In genomic region chr10:21824409-21824808, GRCh38 we compare ENCODE assay signal across 34 cellular contexts.
"Had no signal": no experiment of that assay in that cellular context is flagged by ENCODE, and none has a peak within 500 bp of the region (broad histone marks: within the 10 kb centered on the region; RNA-seq: fewer than 3 reads in every experiment).

No MANE protein-coding gene starts in this region.

- H3K27ac ChIP-seq: KMS-11 had no signal

- H3K9ac ChIP-seq: KMS-11 had no signal

- H3K4me2 ChIP-seq: KMS-11 had no signal

- H3K36me3 ChIP-seq: MG63 had no signal

- H3K4me3 ChIP-seq: MG63 had no signal

- DNase-seq: Karpas-422, Kasumi-1, MG63, MM.1S, MV-4-11, NCI-H1048, NCI-H1092, NCI-H1105, NCI-H1105 treated with DMSO at 0.1 percent for 48 hours, NCI-H1417, NCI-H1417 treated with DMSO at 0.1 percent for 48 hours, NCI-H1436, NCI-H1436 treated with DMSO at 0.1 percent for 48 hours, NCI-H146, NCI-H1694, NCI-H1694 treated with DMSO at 0.1 percent for 48 hours, NCI-H187, NCI-H187 treated with DMSO at 0.1 percent for 48 hours, NCI-H1930, NCI-H2029, NCI-H2029 treated with DMSO at 0.1 percent for 48 hours, NCI-H2081, NCI-H2081 treated with DMSO at 0.1 percent for 48 hours, NCI-H2107, NCI-H2171, NCI-H2171 treated with DMSO at 0.1 percent for 48 hours, NCI-H2227 treated with DMSO at 0.1 percent for 48 hours, NCI-H226, NCI-H345, NCI-H446, NCI-H446 treated with DMSO at 0.1 percent for 48 hours, NCI-H510A, NCI-H510A treated with DMSO at 0.1 percent for 48 hours had no signal

- H3K27me3 ChIP-seq: MG63 had no signal
